In genomic region chr21:46100426-46100825, GRCh38 we compare ENCODE assay signal across 2 cellular contexts.
TF ChIP-seq lines count a peak whose summit lies in the region.

No MANE protein-coding gene starts in this region.

TF ChIP-seq in HCT116, 20 proteins besides CTCF, POLR2A, EP300 and RAD21 (continued from another document):
- no peak for TF ChIP-seq ELF1 (IDR thresholded peaks at IDR 0.05; ENCODE audit: borderline replicate concordance, low read depth)
TF ChIP-seq in HCT116: peak in this region for 0.

TF ChIP-seq in WTC11, 78 proteins besides CTCF, POLR2A, EP300 and RAD21 (continued from another document):
- no peak for TF ChIP-seq AFF4 (CRISPR knock-in tag; IDR thresholded peaks at IDR 0.05; ENCODE audit: borderline replicate concordance)
